In the genomic region with DNA sequence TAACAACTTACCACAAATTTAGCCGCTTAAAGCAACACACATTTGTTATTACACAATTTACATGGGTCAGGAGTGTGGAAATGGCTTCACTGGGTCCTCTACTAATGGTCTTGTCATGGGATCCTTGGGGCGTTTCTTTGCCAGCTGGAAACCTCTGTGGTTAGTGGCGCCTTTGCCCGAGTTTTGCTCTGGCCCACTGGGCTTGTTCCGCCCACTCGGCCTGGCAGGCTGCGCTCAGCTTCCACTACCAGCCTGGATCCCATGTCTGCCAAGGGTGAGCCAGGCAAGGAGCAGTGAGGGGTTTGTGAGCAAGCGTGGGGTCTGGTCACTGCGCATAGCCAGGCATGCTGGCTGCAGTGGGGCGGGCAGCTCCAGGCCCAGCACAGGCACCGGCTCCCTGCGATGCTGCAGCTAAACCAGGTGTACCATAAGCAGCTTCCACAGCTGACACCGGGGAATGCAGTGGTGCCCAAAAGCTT, we compare ENCODE assay signal across 17 cellular contexts. TPM values are rescaled to one million over a fixed set of nuclear protein-coding genes. Genes with fewer than 3 reads are reported as not detected.
DNase-seq lines count a peak whose midpoint lies in the region; ATAC-seq and TF ChIP-seq lines count a peak whose summit lies in the region.
"Had no signal": no experiment of that assay in that cellular context is flagged by ENCODE, and none has a peak within 500 bp of the region (broad histone marks: within the 10 kb centered on the region; RNA-seq: fewer than 3 reads in every experiment).

No MANE protein-coding gene starts in this region.

- H3K9me3 Mint-ChIP-seq in natural killer cell treated with Interleukin-12 subunit alpha and Interleukin-12 subunit beta and Interleukin-15 and Interleukin-18, amount 100 ng/mL, for 72 hours, result no peaks in the 10 kb centered on the region
- H3K9me3 Mint-ChIP-seq in natural killer cell, result no peaks in the 10 kb centered on the region
- no peaks in the 10 kb centered on the region for H3K9me3 Mint-ChIP-seq in CD4-positive, alpha-beta memory T cell
- H3K9me3 Mint-ChIP-seq: effector memory CD8-positive, alpha-beta T cell had no signal

- POLR2A ChIA-PET in CD4-positive, alpha-beta memory T cell (lab: Charles Lee; ENCODE audit: partially characterized antibody), result no interaction called here

- no peak overlapping the region for H3K27ac Mint-ChIP-seq in natural killer cell treated with Interleukin-12 subunit alpha and Interleukin-12 subunit beta and Interleukin-15 and Interleukin-18, amount 100 ng/mL, for 72 hours
- H3K27ac Mint-ChIP-seq in natural killer cell, result no peak overlapping the region
- H3K27ac Mint-ChIP-seq in CD4-positive, alpha-beta memory T cell, result no peak overlapping the region
- H3K27ac Mint-ChIP-seq: effector memory CD8-positive, alpha-beta T cell had no signal

- H3K36me3 Mint-ChIP-seq in natural killer cell treated with Interleukin-12 subunit alpha and Interleukin-12 subunit beta and Interleukin-15 and Interleukin-18, amount 100 ng/mL, for 72 hours, result no peaks in the 10 kb centered on the region
- H3K36me3 Mint-ChIP-seq in natural killer cell, result no peaks in the 10 kb centered on the region
- no peaks in the 10 kb centered on the region for H3K36me3 Mint-ChIP-seq in CD4-positive, alpha-beta memory T cell

- no peak for DNase-seq in natural killer cell treated with Interleukin-12 subunit alpha and Interleukin-12 subunit beta and Interleukin-15 and Interleukin-18, amount 100 ng/mL, for 72 hours (ENCODE audit: low spot score)
- DNase-seq in natural killer cell (no peak), mammary epithelial cell (peak; percentile 46), HuH-7 (ENCODE audit: low spot score) (no peak), OCI-M1 (lab: John Stamatoyannopoulos, UW) (no peak), T-helper 2 cell (no peak)
- no peak for DNase-seq in CD4-positive, alpha-beta memory T cell
- DNase-seq: ACHN; activated effector memory CD4-positive, alpha-beta T cell treated with Interleukin-2 at 50 U/mL for 16 hours; effector memory CD8-positive, alpha-beta T cell; foreskin fibroblast; NCI-H1105 treated with DMSO at 0.1 percent for 48 hours; stimulated activated CD4-positive, alpha-beta T cell treated with anti-CD3 and anti-CD28 coated beads, Interleukin-4, amount 100 ng/mL, for 24 hours; SW 1271; WERI-Rb-1 had no signal

- peaks cover 9 to 11% of the 10 kb centered on the region in 2 donors for H3K27me3 Mint-ChIP-seq in natural killer cell treated with Interleukin-12 subunit alpha and Interleukin-12 subunit beta and Interleukin-15 and Interleukin-18, amount 100 ng/mL, for 72 hours
- H3K27me3 Mint-ChIP-seq in natural killer cell (ENCODE audit: low read depth in 2 of 2), result peaks cover 14 to 28% of the 10 kb centered on the region in 2 donors
- H3K27me3 Mint-ChIP-seq in CD4-positive, alpha-beta memory T cell, result no peaks in the 10 kb centered on the region

- in situ Hi-C loops in mammary epithelial cell (cut with MboI; ENCODE audit: low sequenced_read_pairs in 2 of 2), result no loop called here

- H3K9me3 ChIP-seq in mammary epithelial cell (replicated peaks; ENCODE audit: insufficient read depth, low read length) (no peaks in the 10 kb centered on the region), neutrophil (no peaks in the 10 kb centered on the region)
- H3K9me3 ChIP-seq in CD4-positive, alpha-beta memory T cell (ENCODE audit: control insufficient read depth in 1 of 2, low read length in 2 of 2), result no peaks in the 10 kb centered on the region

- peaks cover 3% of the 10 kb centered on the region for H3K4me1 ChIP-seq in mammary epithelial cell (ENCODE audit: insufficient read depth, low read length)
- H3K4me1 ChIP-seq in neutrophil (ENCODE audit: control insufficient read depth in 1 of 2, insufficient read depth in 1 of 2, low read depth in 1 of 2, low read length in 1 of 2), result peaks cover 43 to 44% of the 10 kb centered on the region in 2 experiments
- no peaks in the 10 kb centered on the region for H3K4me1 ChIP-seq in CD4-positive, alpha-beta memory T cell (ENCODE audit: insufficient read depth, low read length)

- BruUV-seq in mammary epithelial cell (replicated peaks; lab: Mats Ljungman, UMichigan), result no TSS peak

- peak overlapping the region; percentile 84 for H2AFZ ChIP-seq in mammary epithelial cell (ENCODE audit: low read depth, low read length)

- no peak for TF ChIP-seq CTCF in natural killer cell (IDR thresholded peaks at IDR 0.05)
- TF ChIP-seq CTCF in mammary epithelial cell (conservative IDR thresholded peaks at IDR 0.05 in 1 of 2, IDR thresholded peaks at IDR 0.05 in 1 of 2; ENCODE audit: extremely low read depth in 1 of 2, insufficient read depth in 1 of 2, low read depth in 1 of 2, low read length in 2 of 2), result no peak
- TF ChIP-seq CTCF in neutrophil (IDR thresholded peaks at IDR 0.05), result no peak

- WGBS in mammary epithelial cell (ENCODE audit: low coverage, missing lambda C conversion rate), result 21% methylated on average over 7 of the region's 13 CpGs

- no peaks in the 10 kb centered on the region for H3K4me1 Mint-ChIP-seq in natural killer cell treated with Interleukin-12 subunit alpha and Interleukin-12 subunit beta and Interleukin-15 and Interleukin-18, amount 100 ng/mL, for 72 hours (ENCODE audit: low read depth in 2 of 2)
- H3K4me1 Mint-ChIP-seq in natural killer cell, result no peaks in the 10 kb centered on the region
- no peaks in the 10 kb centered on the region for H3K4me1 Mint-ChIP-seq in CD4-positive, alpha-beta memory T cell

- H3K9ac ChIP-seq in mammary epithelial cell (ENCODE audit: insufficient read depth, low read length), result no peak overlapping the region

- no peak overlapping the region for H3K4me3 Mint-ChIP-seq in natural killer cell treated with Interleukin-12 subunit alpha and Interleukin-12 subunit beta and Interleukin-15 and Interleukin-18, amount 100 ng/mL, for 72 hours
- no peak overlapping the region for H3K4me3 Mint-ChIP-seq in natural killer cell
- no peak overlapping the region for H3K4me3 Mint-ChIP-seq in CD4-positive, alpha-beta memory T cell
- H3K4me3 Mint-ChIP-seq: effector memory CD8-positive, alpha-beta T cell had no signal

- H3K27ac ChIP-seq in mammary epithelial cell (ENCODE audit: insufficient read depth, low read depth, low read length), result no peak overlapping the region
- H3K27ac ChIP-seq in neutrophil, result peak overlapping the region; percentile 80
- no peak overlapping the region for H3K27ac ChIP-seq in CD4-positive, alpha-beta memory T cell (ENCODE audit: low read depth, low read length)
- H3K27ac ChIP-seq: WERI-Rb-1 had no signal

- ATAC-seq in natural killer cell treated with Interleukin-12 subunit alpha and Interleukin-12 subunit beta and Interleukin-15 and Interleukin-18, amount 100 ng/mL, for 72 hours, result peak; percentile 17 to 28
- ATAC-seq in natural killer cell, result no peak
- ATAC-seq: effector memory CD8-positive, alpha-beta T cell; Panc1 had no signal

- CTCF ChIA-PET in mammary epithelial cell (lab: Charles Lee; ENCODE audit: low non-redundant PET), result no interaction called here
- CTCF ChIA-PET in CD4-positive, alpha-beta memory T cell (lab: Charles Lee; ENCODE audit: partially characterized antibody), result interaction anchor here (0.7 kb wide), 1 partner anchor 30 kb away, joined by 3 read pairs; no protein-coding TSS in a partner anchor

- H3K27me3 ChIP-seq in mammary epithelial cell (ENCODE audit: insufficient read depth, low read length) (no peaks in the 10 kb centered on the region), neutrophil (no peaks in the 10 kb centered on the region)
- no peaks in the 10 kb centered on the region for H3K27me3 ChIP-seq in CD4-positive, alpha-beta memory T cell (ENCODE audit: insufficient read depth, low read length)

- no peaks in the 10 kb centered on the region for H4K20me1 ChIP-seq in mammary epithelial cell (ENCODE audit: insufficient read depth, low read length)

- intact Hi-C loops in natural killer cell (cut with micrococcal nuclease), result no loop called here
- intact Hi-C loops in mammary epithelial cell (cut with micrococcal nuclease), result no loop called here
- intact Hi-C loops in CD4-positive, alpha-beta memory T cell (cut with micrococcal nuclease), result no loop called here

- H3K4me3 ChIP-seq in mammary epithelial cell (replicated peaks in 1 of 3; ENCODE audit: insufficient read depth in 1 of 3, low read depth in 2 of 3, low read length in 3 of 3) (no peak overlapping the region), neutrophil (ENCODE audit: low read depth in 1 of 2, low read length in 1 of 2) (peak overlapping the region in 1 of 2 experiments; percentile 35)
- no peak overlapping the region for H3K4me3 ChIP-seq in CD4-positive, alpha-beta memory T cell (ENCODE audit: low read length in 2 of 2)

- dilution Hi-C loops in mammary epithelial cell (cut with HindIII; ENCODE audit: low sequenced_read_pairs), result no loop called here

- no peaks in the 10 kb centered on the region for H3K36me3 ChIP-seq in mammary epithelial cell (ENCODE audit: insufficient read depth, low read length)
- no peaks in the 10 kb centered on the region for H3K36me3 ChIP-seq in neutrophil
- H3K36me3 ChIP-seq in CD4-positive, alpha-beta memory T cell (ENCODE audit: insufficient read depth, low read length), result no peaks in the 10 kb centered on the region
- H3K36me3 ChIP-seq: WERI-Rb-1 had no signal

- peak overlapping the region; percentile 43 for H3K4me2 ChIP-seq in mammary epithelial cell (ENCODE audit: insufficient read depth, low read depth, low read length)

- H3K79me2 ChIP-seq in mammary epithelial cell (ENCODE audit: insufficient read depth, low read length), result no peaks in the 10 kb centered on the region

RNA-seq across cellular contexts. Expression of a gene that starts 16.2 kb away (rescaled TPM):
- total RNA-seq in natural killer cell treated with Interleukin-12 subunit alpha and Interleukin-12 subunit beta and Interleukin-15 and Interleukin-18, amount 100 ng/mL, for 72 hours, result 100 to 1,000 TPM; 149 to 211 TPM
- 100 to 1,000 TPM in 1 of 3 donors, 10 to 100 TPM in 2; 74.8 to 107 (median 92.3) TPM for total RNA-seq in natural killer cell
- total RNA-seq in mammary epithelial cell, result 100 to 1,000 TPM in 1 of 2 donors, 10 to 100 TPM in 1; 31.3 to 136 TPM
- polyA plus RNA-seq in mammary epithelial cell, result 37.9 TPM
- polyA minus RNA-seq in mammary epithelial cell, result 122 TPM
- total RNA-seq in CD4-positive, alpha-beta memory T cell, result 100 to 1,000 TPM; 107 to 108 TPM
- polyA plus RNA-seq in CD4-positive, alpha-beta memory T cell, result 10 to 100 TPM in 1 of 2 donors, 1 to 10 TPM in 1; 4.2 to 26.7 TPM

RNA-seq across cellular contexts. Expression of a gene that starts 28.6 kb away (rescaled TPM):
- 10 to 100 TPM; 11.4 to 18.7 TPM for total RNA-seq in natural killer cell treated with Interleukin-12 subunit alpha and Interleukin-12 subunit beta and Interleukin-15 and Interleukin-18, amount 100 ng/mL, for 72 hours
- total RNA-seq in natural killer cell (10 to 100 TPM; 20.0 to 31.3 (median 23.9) TPM), mammary epithelial cell (10 to 100 TPM; 23.3 to 27.5 TPM)
- 4.2 TPM for polyA plus RNA-seq in mammary epithelial cell
- polyA minus RNA-seq in mammary epithelial cell, result 2.3 TPM
- 10 to 100 TPM; 53.2 to 58.4 TPM for total RNA-seq in CD4-positive, alpha-beta memory T cell
- 1 to 10 TPM; 5.9 to 8.2 TPM for polyA plus RNA-seq in CD4-positive, alpha-beta memory T cell

Comparison
In these comparisons a context has a peak if more than half of its experiments do, and no peak if none do; other contexts are left out.
1. ATAC-seq: peak in natural killer cell treated with Interleukin-12 subunit alpha and Interleukin-12 subunit beta and Interleukin-15 and Interleukin-18, amount 100 ng/mL, for 72 hours (2 of 2); none in natural killer cell (0 of 3).